ENCODE assay signal across 8 cellular contexts in the genomic region with DNA sequence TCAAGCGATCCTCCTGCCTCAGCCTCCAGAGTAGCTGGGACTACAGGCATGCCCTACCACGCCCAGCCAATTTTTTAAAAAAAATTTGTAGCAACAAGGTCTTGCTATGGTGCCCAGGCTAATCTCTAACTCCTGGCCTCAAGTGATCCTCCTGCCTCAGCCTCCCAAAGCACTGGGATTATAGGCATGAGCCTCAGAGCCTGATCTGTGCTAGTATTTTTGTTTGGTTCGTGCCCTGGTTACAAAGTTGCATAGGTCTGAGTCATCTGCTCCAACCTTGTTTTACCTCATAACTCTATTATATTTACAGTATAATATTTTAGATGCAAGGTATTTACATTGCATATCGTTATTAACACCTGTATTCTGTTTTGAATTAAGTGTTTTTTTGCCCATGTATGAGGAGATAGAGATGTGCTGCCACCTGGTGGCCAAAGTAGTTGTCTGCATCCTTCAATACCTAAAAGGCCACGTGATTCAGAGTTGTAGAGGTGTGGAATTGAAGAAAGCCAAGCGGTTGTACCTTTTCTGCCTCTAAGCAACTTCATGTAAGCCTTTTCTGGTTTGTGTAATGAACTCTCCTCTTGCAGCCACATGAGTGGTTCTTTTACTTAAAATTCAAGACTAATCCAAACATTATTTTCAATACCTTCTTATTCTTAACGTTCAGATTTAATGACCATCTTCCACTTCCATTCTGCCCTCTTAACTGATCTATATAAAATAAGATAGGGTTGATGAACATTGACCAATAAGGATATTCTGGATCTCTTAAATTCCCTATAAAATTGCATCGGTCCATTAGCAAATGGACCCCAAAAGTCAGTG. TPM values are rescaled to one million over a fixed set of nuclear protein-coding genes. Genes with fewer than 3 reads are reported as not detected.
A peak's percentile ranks its signal among the peaks of the same experiment; 100 is the strongest.
DNase-seq lines count a peak whose midpoint lies in the region; ATAC-seq and TF ChIP-seq lines count a peak whose summit lies in the region.

No MANE protein-coding gene starts in this region.

- CTCF ChIA-PET in activated CD4-positive, alpha-beta T cell treated with anti-CD3 and anti-CD28 coated beads for 36 hours (lab: Charles Lee): interaction anchor here (0.6 to 2.9 kb wide), 9 partner anchors 9 to 326 kb away, joined by 3 to 13 read pairs (median 3); no protein-coding TSS in a partner anchor

- H3K4me3 ChIP-seq in choroid plexus epithelial cell (ENCODE audit: low read depth, low read length): no peak overlapping the region
- no peak overlapping the region for H3K4me3 ChIP-seq in lower leg skin (ENCODE audit: low read depth, poor library complexity, severe bottlenecking)

- 49 to 58% methylated on average over 8 of the region's 8 CpGs for WGBS in lower leg skin, 2 donors

- ATAC-seq in Right ventricle myocardium inferior: peak; percentile 60
- peak; percentile 84 for ATAC-seq in HG03342 (IDR thresholded peaks at IDR 0.05; ENCODE audit: unreplicated experiment)
- ATAC-seq in activated CD4-positive, alpha-beta T cell treated with anti-CD3 and anti-CD28 coated beads for 36 hours: peak; percentile 81

- H3K27me3 Mint-ChIP-seq in activated CD4-positive, alpha-beta T cell treated with anti-CD3 and anti-CD28 coated beads for 36 hours: no peaks in the 10 kb centered on the region

- H3K4me1 Mint-ChIP-seq in activated CD4-positive, alpha-beta T cell treated with anti-CD3 and anti-CD28 coated beads for 36 hours: peaks cover 20% of the 10 kb centered on the region

- no peaks in the 10 kb centered on the region for H3K9me3 Mint-ChIP-seq in activated CD4-positive, alpha-beta T cell treated with anti-CD3 and anti-CD28 coated beads for 36 hours (ENCODE audit: low read depth)

- TF ChIP-seq POLR2A in lower leg skin (IDR thresholded peaks at IDR 0.05): no peak

- TF ChIP-seq CTCF in choroid plexus epithelial cell (conservative IDR thresholded peaks at IDR 0.05; ENCODE audit: low read depth, low read length): peak; percentile 79
- peak in 1 of 3 donors; percentile 50 for TF ChIP-seq CTCF in lower leg skin (IDR thresholded peaks at IDR 0.05)

- DNase-seq in Right ventricle myocardium inferior (ENCODE audit: missing footprints) (no peak), cardiac septum (ENCODE audit: low spot score) (no peak), NCI-H345 treated with DMSO at 0.1 percent for 48 hours (lab: John Stamatoyannopoulos, UW; ENCODE audit: unreplicated experiment) (peak; percentile 65), choroid plexus epithelial cell (ENCODE audit: low read depth) (peak; percentile 87), lower leg skin (ENCODE audit: low spot score in 2 of 2) (peak; percentile 71 to 92)
- DNase-seq in activated CD4-positive, alpha-beta T cell treated with anti-CD3 and anti-CD28 coated beads for 36 hours: peak; percentile 87
- DNase-seq in stimulated activated CD8-positive, alpha-beta memory T cell treated with anti-CD3 and anti-CD28 coated beads, Interleukin-12 subunit alpha, Interleukin-12 subunit beta, amount 100 ng/mL, for 1 hour (ENCODE audit: low read depth): peak; percentile 70

- no peak overlapping the region for H3K27ac Mint-ChIP-seq in activated CD4-positive, alpha-beta T cell treated with anti-CD3 and anti-CD28 coated beads for 36 hours

- peaks cover 25% of the 10 kb centered on the region for H3K36me3 Mint-ChIP-seq in activated CD4-positive, alpha-beta T cell treated with anti-CD3 and anti-CD28 coated beads for 36 hours (ENCODE audit: low read depth)

- POLR2A ChIA-PET in activated CD4-positive, alpha-beta T cell treated with anti-CD3 and anti-CD28 coated beads for 36 hours (lab: Charles Lee): no interaction called here

- intact Hi-C loops in Right ventricle myocardium inferior (cut with DNase I) (loop anchor here (5.0 kb wide), 1 partner anchor 162 kb away; no protein-coding TSS in a partner anchor), cardiac septum (cut with DNase I) (loop anchor here (5.0 to 10.0 kb wide), 4 partner anchors 157 to 494 kb away; no protein-coding TSS in a partner anchor), lower leg skin (cut with DNase I; ENCODE audit: low total_unique reads) (no loop called here)
- intact Hi-C loops in activated CD4-positive, alpha-beta T cell treated with anti-CD3 and anti-CD28 coated beads for 36 hours (cut with DNase I, micrococcal nuclease): loop anchor here (1.0 to 5.0 kb wide), 13 partner anchors 42 to 497 kb away; a partner anchor contains a TSS

- no peak overlapping the region for H3K4me3 Mint-ChIP-seq in activated CD4-positive, alpha-beta T cell treated with anti-CD3 and anti-CD28 coated beads for 36 hours

RNA-seq across cellular contexts. Expression of a gene that starts 19.9 kb away (rescaled TPM):
- total RNA-seq in Right ventricle myocardium inferior (not detected), cardiac septum (0.59 TPM), lower leg skin (1 to 10 TPM in 1 of 4 donors, under 1 TPM in 2, not detected in 1; 0.68 to 1.9 (median 0.93) TPM)
- under 1 TPM; 0.46 to 0.83 TPM for total RNA-seq in activated CD4-positive, alpha-beta T cell treated with anti-CD3 and anti-CD28 coated beads for 36 hours

Comparison
In these comparisons a context has a peak if more than half of its experiments do, and no peak if none do; other contexts are left out.
1. DNase-seq: peak in NCI-H345 treated with DMSO at 0.1 percent for 48 hours (single experiment), activated CD4-positive, alpha-beta T cell treated with anti-CD3 and anti-CD28 coated beads for 36 hours (single experiment), choroid plexus epithelial cell (single experiment), lower leg skin (2 of 2) and stimulated activated CD8-positive, alpha-beta memory T cell treated with anti-CD3 and anti-CD28 coated beads, Interleukin-12 subunit alpha, Interleukin-12 subunit beta, amount 100 ng/mL, for 1 hour (single experiment); none in Right ventricle myocardium inferior (single experiment) and cardiac septum (single experiment).
2. Peak in every context shown above with its lines, with median percentiles within 50 percentile points of each other: ATAC-seq.